ENCODE assay signal across 20 cellular contexts in the genomic region with DNA sequence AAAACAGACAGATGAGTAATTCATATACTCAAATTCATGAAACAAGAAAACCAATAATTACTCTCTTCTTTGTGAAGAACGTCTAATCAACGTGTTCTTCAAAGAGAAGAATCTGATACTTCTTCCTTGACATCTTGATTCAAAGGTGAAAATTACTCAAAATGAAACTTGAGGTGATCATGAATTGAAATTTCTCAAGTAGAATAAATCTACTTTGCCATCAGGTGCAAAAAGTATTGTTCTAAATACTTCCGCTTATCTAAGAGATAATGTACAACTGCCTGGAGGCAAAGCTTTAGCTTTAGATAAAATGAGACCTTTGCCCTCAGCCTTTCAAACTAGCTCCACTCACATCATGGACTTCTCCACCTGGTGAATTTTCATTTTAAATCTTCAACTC. TPM values are rescaled to one million over a fixed set of nuclear protein-coding genes. Genes with fewer than 3 reads are reported as not detected.
A peak's percentile ranks its signal among the peaks of the same experiment; 100 is the strongest.
DNase-seq lines count a peak whose midpoint lies in the region; ATAC-seq and TF ChIP-seq lines count a peak whose summit lies in the region.
"Had no signal": no experiment of that assay in that cellular context is flagged by ENCODE, and none has a peak within 500 bp of the region (broad histone marks: within the 10 kb centered on the region; RNA-seq: fewer than 3 reads in every experiment).

No MANE protein-coding gene starts in this region.

- no peak overlapping the region for H3K27ac ChIP-seq in liver (ENCODE audit: low read depth in 1 of 2, low read length in 2 of 2)
- H3K27ac ChIP-seq: SJCRH30 had no signal

- no peaks in the 10 kb centered on the region for H3K9me3 Mint-ChIP-seq in activated T-cell treated with anti-CD3 and anti-CD28 coated beads, Interleukin-2, amount 50 U/mL, for 4 hours
- H3K9me3 Mint-ChIP-seq in activated T-cell treated with anti-CD3 and anti-CD28 coated beads, Interleukin-2, amount 50 U/mL, for 24 hours, result no peaks in the 10 kb centered on the region
- H3K9me3 Mint-ChIP-seq in central memory CD8-positive, alpha-beta T cell, result no peaks in the 10 kb centered on the region
- H3K9me3 Mint-ChIP-seq in T-cell, result no peaks in the 10 kb centered on the region

- H3K36me3 ChIP-seq in liver (ENCODE audit: control insufficient read depth in 4 of 4, insufficient read depth in 3 of 4, low read depth in 1 of 4, low read length in 3 of 4), result peaks cover 1 to 24% (median 12%) of the 10 kb centered on the region in 4 donors
- H3K36me3 ChIP-seq: SJCRH30 had no signal

- no peak overlapping the region for H3K9ac ChIP-seq in liver (ENCODE audit: low read depth in 1 of 2, low read length in 2 of 2)

- no peak overlapping the region for H3K4me3 ChIP-seq in liver (ENCODE audit: low read depth in 1 of 3, low read length in 3 of 3)
- H3K4me3 ChIP-seq: MG63, SJCRH30 had no signal

- H3K27me3 Mint-ChIP-seq in activated T-cell treated with anti-CD3 and anti-CD28 coated beads, Interleukin-2, amount 50 U/mL, for 4 hours (ENCODE audit: low read depth), result no peaks in the 10 kb centered on the region
- no peaks in the 10 kb centered on the region for H3K27me3 Mint-ChIP-seq in activated T-cell treated with anti-CD3 and anti-CD28 coated beads, Interleukin-2, amount 50 U/mL, for 24 hours
- no peaks in the 10 kb centered on the region for H3K27me3 Mint-ChIP-seq in central memory CD8-positive, alpha-beta T cell
- no peaks in the 10 kb centered on the region for H3K27me3 Mint-ChIP-seq in T-cell
- H3K27me3 Mint-ChIP-seq: B cell had no signal

- H3K9me3 ChIP-seq in liver (ENCODE audit: control insufficient read depth in 4 of 4, low read length in 3 of 4), result no peaks in the 10 kb centered on the region
- H3K9me3 ChIP-seq: MG63, SJCRH30 had no signal

- peaks cover 10% of the 10 kb centered on the region for H3K4me1 Mint-ChIP-seq in activated T-cell treated with anti-CD3 and anti-CD28 coated beads, Interleukin-2, amount 50 U/mL, for 4 hours (ENCODE audit: low read depth)
- peaks cover 20% of the 10 kb centered on the region for H3K4me1 Mint-ChIP-seq in activated T-cell treated with anti-CD3 and anti-CD28 coated beads, Interleukin-2, amount 50 U/mL, for 24 hours (ENCODE audit: low read depth)
- H3K4me1 Mint-ChIP-seq in central memory CD8-positive, alpha-beta T cell, result no peaks in the 10 kb centered on the region
- H3K4me1 Mint-ChIP-seq in T-cell, result peaks cover 0 to 1% (median 0%) of the 10 kb centered on the region in 3 donors
- H3K4me1 Mint-ChIP-seq: B cell had no signal

- CTCF ChIA-PET in T-cell (lab: Charles Lee), result interaction anchor here in 1 of 2 donors (1.0 kb wide), 1 partner anchor 14 kb away, joined by 3 read pairs; the partner anchor contains the start of gene XXYLT1

- peak; percentile 40 to 43 for ATAC-seq in activated T-cell treated with anti-CD3 and anti-CD28 coated beads, Interleukin-2, amount 50 U/mL, for 4 hours
- no peak for ATAC-seq in central memory CD8-positive, alpha-beta T cell (replicated peaks; ENCODE audit: extremely low read depth, poor library complexity, severe bottlenecking)
- ATAC-seq in T-cell (replicated peaks in 1 of 4) (no peak), GM21723 (IDR thresholded peaks at IDR 0.05; ENCODE audit: unreplicated experiment) (no peak), GM18858 (IDR thresholded peaks at IDR 0.05; ENCODE audit: unreplicated experiment) (no peak)
- ATAC-seq: Panc1 had no signal

- H3K27ac Mint-ChIP-seq in activated T-cell treated with anti-CD3 and anti-CD28 coated beads, Interleukin-2, amount 50 U/mL, for 24 hours, result no peak overlapping the region
- H3K27ac Mint-ChIP-seq in central memory CD8-positive, alpha-beta T cell (ENCODE audit: low read depth), result peak overlapping the region; percentile 25
- H3K27ac Mint-ChIP-seq in T-cell, result peak overlapping the region in 1 of 2 donors; percentile 39
- H3K27ac Mint-ChIP-seq: B cell had no signal

- no peaks in the 10 kb centered on the region for H3K27me3 ChIP-seq in liver (ENCODE audit: control insufficient read depth in 4 of 4, insufficient read depth in 4 of 4, low read length in 3 of 4)
- H3K27me3 ChIP-seq: MG63, SJCRH30 had no signal

- TF ChIP-seq RAD21 in liver (IDR thresholded peaks at IDR 0.05), result no peak

- POLR2A ChIA-PET in T-cell (lab: Charles Lee), result no interaction called here

- no peaks in the 10 kb centered on the region for H3K4me1 ChIP-seq in liver (ENCODE audit: control insufficient read depth in 4 of 4, insufficient read depth in 4 of 4, low read length in 3 of 4)

- peaks cover 23% of the 10 kb centered on the region for H3K36me3 Mint-ChIP-seq in activated T-cell treated with anti-CD3 and anti-CD28 coated beads, Interleukin-2, amount 50 U/mL, for 4 hours (ENCODE audit: insufficient read depth)
- H3K36me3 Mint-ChIP-seq in activated T-cell treated with anti-CD3 and anti-CD28 coated beads, Interleukin-2, amount 50 U/mL, for 24 hours (ENCODE audit: low read depth), result peaks cover 62% of the 10 kb centered on the region
- H3K36me3 Mint-ChIP-seq in central memory CD8-positive, alpha-beta T cell (ENCODE audit: insufficient read depth), result peaks cover 46% of the 10 kb centered on the region
- peaks cover 25% of the 10 kb centered on the region for H3K36me3 Mint-ChIP-seq in T-cell

- no peak for TF ChIP-seq CTCF in liver (IDR thresholded peaks at IDR 0.05; ENCODE audit: low read depth, low read length, missing input control)

- WGBS in liver, result 83% methylated on average over 3 of the region's 3 CpGs

- H3K4me3 Mint-ChIP-seq in activated T-cell treated with anti-CD3 and anti-CD28 coated beads, Interleukin-2, amount 50 U/mL, for 4 hours, result no peak overlapping the region
- no peak overlapping the region for H3K4me3 Mint-ChIP-seq in activated T-cell treated with anti-CD3 and anti-CD28 coated beads, Interleukin-2, amount 50 U/mL, for 24 hours
- H3K4me3 Mint-ChIP-seq in central memory CD8-positive, alpha-beta T cell, result no peak overlapping the region
- H3K4me3 Mint-ChIP-seq in T-cell, result no peak overlapping the region
- H3K4me3 Mint-ChIP-seq: B cell had no signal

- no peak for DNase-seq in activated T-cell treated with anti-CD3 and anti-CD28 coated beads, Interleukin-2, amount 50 U/mL, for 4 hours
- no peak for DNase-seq in activated T-cell treated with anti-CD3 and anti-CD28 coated beads, Interleukin-2, amount 50 U/mL, for 24 hours
- DNase-seq in central memory CD8-positive, alpha-beta T cell (ENCODE audit: low spot score in 2 of 2), result no peak
- DNase-seq in T-cell, result no peak
- no peak for DNase-seq in activated effector memory CD4-positive, alpha-beta T cell treated with Interleukin-2 at 50 U/mL for 16 hours
- DNase-seq: DMS153, GF-D8, MG63, NCI-H1092, NCI-H1436 treated with DMSO at 0.1 percent for 48 hours, NCI-H2081, NCI-H2171 treated with DMSO at 0.1 percent for 48 hours, NCI-H446 treated with DMSO at 0.1 percent for 48 hours, NCI-H69, SJCRH30 had no signal

TF ChIP-seq in liver, 16 proteins besides CTCF, POLR2A, EP300 and RAD21:
- TF ChIP-seq JUND (IDR thresholded peaks at IDR 0.05) (no peak), MAX (IDR thresholded peaks at IDR 0.05) (no peak), HNF4G (IDR thresholded peaks at IDR 0.05) (no peak), HNF4A (conservative IDR thresholded peaks at IDR 0.05) (peak; percentile 4 to 31), NR2F2 (IDR thresholded peaks at IDR 0.05) (no peak), TAF1 (conservative IDR thresholded peaks at IDR 0.05) (no peak), SP1 (IDR thresholded peaks at IDR 0.05) (no peak)
- TF ChIP-seq, protein P1, sequence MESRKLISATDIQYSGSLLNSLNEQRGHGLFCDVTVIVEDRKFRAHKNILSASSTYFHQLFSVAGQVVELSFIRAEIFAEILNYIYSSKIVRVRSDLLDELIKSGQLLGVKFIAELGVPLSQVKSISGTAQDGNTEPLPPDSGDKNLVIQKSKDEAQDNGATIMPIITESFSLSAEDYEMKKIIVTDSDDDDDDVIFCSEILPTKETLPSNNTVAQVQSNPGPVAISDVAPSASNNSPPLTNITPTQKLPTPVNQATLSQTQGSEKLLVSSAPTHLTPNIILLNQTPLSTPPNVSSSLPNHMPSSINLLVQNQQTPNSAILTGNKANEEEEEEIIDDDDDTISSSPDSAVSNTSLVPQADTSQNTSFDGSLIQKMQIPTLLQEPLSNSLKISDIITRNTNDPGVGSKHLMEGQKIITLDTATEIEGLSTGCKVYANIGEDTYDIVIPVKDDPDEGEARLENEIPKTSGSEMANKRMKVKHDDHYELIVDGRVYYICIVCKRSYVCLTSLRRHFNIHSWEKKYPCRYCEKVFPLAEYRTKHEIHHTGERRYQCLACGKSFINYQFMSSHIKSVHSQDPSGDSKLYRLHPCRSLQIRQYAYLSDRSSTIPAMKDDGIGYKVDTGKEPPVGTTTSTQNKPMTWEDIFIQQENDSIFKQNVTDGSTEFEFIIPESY (IDR thresholded peaks at IDR 0.05), result no peak

RNA-seq across cellular contexts. Expression of gene XXYLT1, which starts 13.9 kb away (rescaled TPM):
- 10 to 100 TPM in 1 of 3 donors, 1 to 10 TPM in 2; 8.6 to 10.6 (median 8.8) TPM for total RNA-seq in activated T-cell treated with anti-CD3 and anti-CD28 coated beads, Interleukin-2, amount 50 U/mL, for 4 hours
- total RNA-seq in liver (1 to 10 TPM; 3.7 to 7.6 TPM), T-cell (1 to 10 TPM; 4.6 to 9.1 (median 5.7) TPM)
- polyA plus RNA-seq in liver, result 1 to 10 TPM in 1 of 2 donors, under 1 TPM in 1; 0.93 to 1.9 TPM

Comparison
In these comparisons a context has a peak if more than half of its experiments do, and no peak if none do; other contexts are left out.
1. ATAC-seq: peak in activated T-cell treated with anti-CD3 and anti-CD28 coated beads, Interleukin-2, amount 50 U/mL, for 4 hours (2 of 2); none in central memory CD8-positive, alpha-beta T cell (single experiment), T-cell (0 of 4), GM21723 (single experiment) and GM18858 (single experiment).